Comparison of ENCODE assay signal across 12 cellular contexts in genomic region chr14:29085546-29085945, GRCh38.
DNase-seq lines count a peak whose midpoint lies in the region; ATAC-seq and TF ChIP-seq lines count a peak whose summit lies in the region.
"Had no signal": no experiment of that assay in that cellular context is flagged by ENCODE, and none has a peak within 500 bp of the region (broad histone marks: within the 10 kb centered on the region; RNA-seq: fewer than 3 reads in every experiment).

No MANE protein-coding gene starts in this region.

- no peak overlapping the region for H2AFZ ChIP-seq in neuronal stem cell (ENCODE audit: low read length)

- no peaks in the 10 kb centered on the region for H3K4me1 ChIP-seq in neuronal stem cell (ENCODE audit: control insufficient read depth in 2 of 2, insufficient read depth in 1 of 2, low read depth in 1 of 2, low read length in 2 of 2)

- H3K4me3 ChIP-seq in GM12875 (ENCODE audit: low read depth, low read length) (no peak overlapping the region), neuronal stem cell (ENCODE audit: low read length in 2 of 2) (no peak overlapping the region)
- H3K4me3 ChIP-seq: GM12878, thoracic aorta had no signal

- no peak overlapping the region for H3K4ac ChIP-seq in neuronal stem cell (ENCODE audit: low read length)

- H3K18ac ChIP-seq in neuronal stem cell (ENCODE audit: low read length) = no peak overlapping the region

- H3K9me3 ChIP-seq in neuronal stem cell (replicated peaks in 1 of 2; ENCODE audit: control insufficient read depth in 2 of 2, insufficient read depth in 1 of 2, low read depth in 1 of 2, low read length in 2 of 2) = no peaks in the 10 kb centered on the region
- H3K9me3 ChIP-seq: thoracic aorta had no signal

- no peaks in the 10 kb centered on the region for H3K36me3 ChIP-seq in neuronal stem cell (replicated peaks in 1 of 2; ENCODE audit: control insufficient read depth in 2 of 2, insufficient read depth in 2 of 2, low read length in 2 of 2)
- H3K36me3 ChIP-seq: thoracic aorta had no signal

- no peak overlapping the region for H2BK120ac ChIP-seq in neuronal stem cell (ENCODE audit: low read depth, low read length)

- no peak overlapping the region for H3K9ac ChIP-seq in neuronal stem cell (ENCODE audit: low read depth, low read length, poor library complexity)

- H3K27me3 ChIP-seq in neuronal stem cell (ENCODE audit: control insufficient read depth in 3 of 3, insufficient read depth in 3 of 3, low read depth in 1 of 3, low read length in 3 of 3) = no peaks in the 10 kb centered on the region

- DNase-seq in LHCN-M2 (ENCODE audit: low read depth) (peak; percentile 22), dermis blood vessel endothelial cell (peak; percentile 7), neuronal stem cell (ENCODE audit: low spot score) (peak; percentile 14), activated gamma-delta T cell treated with Interleukin-2 at 50 U/mL for 16 hours (no peak), amniotic stem cell (lab: John Stamatoyannopoulos, UW) (no peak)
- DNase-seq: activated naive CD4-positive, alpha-beta T cell treated with anti-CD3 and anti-CD28 coated beads, Interleukin-2, amount 10 ng/mL, durations not matched to agents 7 days and 5 days; erythroblast had no signal

- no peak overlapping the region for H2AK5ac ChIP-seq in neuronal stem cell (ENCODE audit: low read depth, low read length)

- H3K4me2 ChIP-seq in neuronal stem cell (ENCODE audit: insufficient read depth, low read length, poor library complexity, severe bottlenecking) = no peak overlapping the region

- H2BK5ac ChIP-seq in neuronal stem cell (ENCODE audit: low read length) = no peak overlapping the region

- no CpG with 5 or more reads among the region's 3 CpGs for WGBS in neuronal stem cell (ENCODE audit: extremely low coverage in 2 of 2, insufficient read length in 2 of 2, insufficient replicate concordance in 1 of 2), 2 donors

- no peak overlapping the region for H3K23ac ChIP-seq in neuronal stem cell (ENCODE audit: low read depth, low read length, poor library complexity)

- no peaks in the 10 kb centered on the region for H3K79me1 ChIP-seq in neuronal stem cell (ENCODE audit: low read depth, low read length)

- no peak overlapping the region for H2BK12ac ChIP-seq in neuronal stem cell (ENCODE audit: low read length)

- ATAC-seq in HG03135 (IDR thresholded peaks at IDR 0.05; ENCODE audit: unreplicated experiment) (no peak), HG03378 (IDR thresholded peaks at IDR 0.05; ENCODE audit: unreplicated experiment) (no peak)
- ATAC-seq: GM12878 had no signal

- no peak overlapping the region for H4K91ac ChIP-seq in neuronal stem cell (ENCODE audit: low read depth, low read length, poor library complexity)

- H2BK15ac ChIP-seq in neuronal stem cell (ENCODE audit: low read length) = no peak overlapping the region

- no peak overlapping the region for H3K14ac ChIP-seq in neuronal stem cell (ENCODE audit: low read length)

- no peak overlapping the region for H3K27ac ChIP-seq in neuronal stem cell (replicated peaks; ENCODE audit: low read length)
- H3K27ac ChIP-seq: thoracic aorta had no signal

- H4K8ac ChIP-seq in neuronal stem cell (ENCODE audit: low read depth, low read length) = no peak overlapping the region

- TF ChIP-seq CTCF in GM12875 (IDR thresholded peaks at IDR 0.05; ENCODE audit: borderline replicate concordance, insufficient read depth, low read depth, low read length) = peak; percentile 38; the same call in 1 of the 2 replicates

Comparison
In these comparisons a context has a peak if more than half of its experiments do, and no peak if none do; other contexts are left out.
1. DNase-seq: peak in LHCN-M2 (single experiment), dermis blood vessel endothelial cell (single experiment) and neuronal stem cell (single experiment); none in activated gamma-delta T cell treated with Interleukin-2 at 50 U/mL for 16 hours (single experiment) and amniotic stem cell (single experiment).